Comparison of ENCODE assay signal across 1 cellular context in the genomic region with DNA sequence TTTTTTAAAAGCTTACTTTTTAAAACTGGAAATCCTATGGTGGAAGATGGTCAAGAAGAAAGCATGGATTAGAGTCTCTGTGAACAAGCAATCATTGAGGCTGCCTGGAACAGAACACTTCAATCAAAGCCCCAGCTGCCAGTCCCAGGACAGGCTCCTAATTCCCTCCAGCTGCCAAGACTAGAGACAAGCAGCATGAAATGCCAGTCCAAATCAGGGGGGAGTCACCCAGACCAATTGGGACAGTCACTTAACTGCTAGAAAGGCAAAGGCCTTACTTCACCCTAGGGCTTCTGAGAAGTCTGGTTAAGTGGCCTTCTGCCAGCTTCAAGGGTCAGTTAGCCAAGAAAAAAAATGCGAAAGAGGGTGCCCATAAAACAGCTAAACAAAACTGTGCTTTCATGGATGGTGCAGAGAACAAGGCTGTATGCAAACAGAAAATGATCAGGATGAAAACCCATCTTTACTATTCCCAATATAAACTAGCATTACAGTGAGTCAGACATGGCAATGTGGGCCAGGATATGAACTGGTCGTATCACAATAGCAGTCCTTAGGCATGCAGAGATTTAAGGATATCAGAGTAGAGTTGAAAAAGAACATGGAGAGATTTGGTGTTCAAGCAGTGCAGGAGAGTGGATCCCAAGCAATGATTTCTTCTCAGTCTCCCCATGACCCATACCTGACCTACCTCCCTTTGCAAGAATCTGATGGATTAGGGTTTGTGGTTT.
TF ChIP-seq lines count a peak whose summit lies in the region.

No MANE protein-coding gene starts in this region.

TF ChIP-seq in SK-N-SH, 30 proteins besides CTCF, POLR2A, EP300 and RAD21 (continued from another document):
- TF ChIP-seq, protein P1, sequence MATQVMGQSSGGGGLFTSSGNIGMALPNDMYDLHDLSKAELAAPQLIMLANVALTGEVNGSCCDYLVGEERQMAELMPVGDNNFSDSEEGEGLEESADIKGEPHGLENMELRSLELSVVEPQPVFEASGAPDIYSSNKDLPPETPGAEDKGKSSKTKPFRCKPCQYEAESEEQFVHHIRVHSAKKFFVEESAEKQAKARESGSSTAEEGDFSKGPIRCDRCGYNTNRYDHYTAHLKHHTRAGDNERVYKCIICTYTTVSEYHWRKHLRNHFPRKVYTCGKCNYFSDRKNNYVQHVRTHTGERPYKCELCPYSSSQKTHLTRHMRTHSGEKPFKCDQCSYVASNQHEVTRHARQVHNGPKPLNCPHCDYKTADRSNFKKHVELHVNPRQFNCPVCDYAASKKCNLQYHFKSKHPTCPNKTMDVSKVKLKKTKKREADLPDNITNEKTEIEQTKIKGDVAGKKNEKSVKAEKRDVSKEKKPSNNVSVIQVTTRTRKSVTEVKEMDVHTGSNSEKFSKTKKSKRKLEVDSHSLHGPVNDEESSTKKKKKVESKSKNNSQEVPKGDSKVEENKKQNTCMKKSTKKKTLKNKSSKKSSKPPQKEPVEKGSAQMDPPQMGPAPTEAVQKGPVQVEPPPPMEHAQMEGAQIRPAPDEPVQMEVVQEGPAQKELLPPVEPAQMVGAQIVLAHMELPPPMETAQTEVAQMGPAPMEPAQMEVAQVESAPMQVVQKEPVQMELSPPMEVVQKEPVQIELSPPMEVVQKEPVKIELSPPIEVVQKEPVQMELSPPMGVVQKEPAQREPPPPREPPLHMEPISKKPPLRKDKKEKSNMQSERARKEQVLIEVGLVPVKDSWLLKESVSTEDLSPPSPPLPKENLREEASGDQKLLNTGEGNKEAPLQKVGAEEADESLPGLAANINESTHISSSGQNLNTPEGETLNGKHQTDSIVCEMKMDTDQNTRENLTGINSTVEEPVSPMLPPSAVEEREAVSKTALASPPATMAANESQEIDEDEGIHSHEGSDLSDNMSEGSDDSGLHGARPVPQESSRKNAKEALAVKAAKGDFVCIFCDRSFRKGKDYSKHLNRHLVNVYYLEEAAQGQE (IDR thresholded peaks at IDR 0.05; ENCODE audit: low read depth, low read length): no peak
- TF ChIP-seq TEAD4 (IDR thresholded peaks at IDR 0.05; ENCODE audit: borderline replicate concordance, insufficient read depth): no peak
- no peak for TF ChIP-seq NFIC (IDR thresholded peaks at IDR 0.05; ENCODE audit: borderline replicate concordance)
- no peak for TF ChIP-seq FOSL2 (IDR thresholded peaks at IDR 0.05; ENCODE audit: borderline replicate concordance, low read depth)
- TF ChIP-seq, protein P2, sequence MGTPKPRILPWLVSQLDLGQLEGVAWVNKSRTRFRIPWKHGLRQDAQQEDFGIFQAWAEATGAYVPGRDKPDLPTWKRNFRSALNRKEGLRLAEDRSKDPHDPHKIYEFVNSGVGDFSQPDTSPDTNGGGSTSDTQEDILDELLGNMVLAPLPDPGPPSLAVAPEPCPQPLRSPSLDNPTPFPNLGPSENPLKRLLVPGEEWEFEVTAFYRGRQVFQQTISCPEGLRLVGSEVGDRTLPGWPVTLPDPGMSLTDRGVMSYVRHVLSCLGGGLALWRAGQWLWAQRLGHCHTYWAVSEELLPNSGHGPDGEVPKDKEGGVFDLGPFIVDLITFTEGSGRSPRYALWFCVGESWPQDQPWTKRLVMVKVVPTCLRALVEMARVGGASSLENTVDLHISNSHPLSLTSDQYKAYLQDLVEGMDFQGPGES (IDR thresholded peaks at IDR 0.05; ENCODE audit: low read depth, low read length): no peak
- TF ChIP-seq, protein P3, sequence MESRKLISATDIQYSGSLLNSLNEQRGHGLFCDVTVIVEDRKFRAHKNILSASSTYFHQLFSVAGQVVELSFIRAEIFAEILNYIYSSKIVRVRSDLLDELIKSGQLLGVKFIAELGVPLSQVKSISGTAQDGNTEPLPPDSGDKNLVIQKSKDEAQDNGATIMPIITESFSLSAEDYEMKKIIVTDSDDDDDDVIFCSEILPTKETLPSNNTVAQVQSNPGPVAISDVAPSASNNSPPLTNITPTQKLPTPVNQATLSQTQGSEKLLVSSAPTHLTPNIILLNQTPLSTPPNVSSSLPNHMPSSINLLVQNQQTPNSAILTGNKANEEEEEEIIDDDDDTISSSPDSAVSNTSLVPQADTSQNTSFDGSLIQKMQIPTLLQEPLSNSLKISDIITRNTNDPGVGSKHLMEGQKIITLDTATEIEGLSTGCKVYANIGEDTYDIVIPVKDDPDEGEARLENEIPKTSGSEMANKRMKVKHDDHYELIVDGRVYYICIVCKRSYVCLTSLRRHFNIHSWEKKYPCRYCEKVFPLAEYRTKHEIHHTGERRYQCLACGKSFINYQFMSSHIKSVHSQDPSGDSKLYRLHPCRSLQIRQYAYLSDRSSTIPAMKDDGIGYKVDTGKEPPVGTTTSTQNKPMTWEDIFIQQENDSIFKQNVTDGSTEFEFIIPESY (IDR thresholded peaks at IDR 0.05; ENCODE audit: borderline replicate concordance, low read depth): no peak
- no peak for TF ChIP-seq RCOR1 (IDR thresholded peaks at IDR 0.05; ENCODE audit: low read length)
- TF ChIP-seq GABPA (IDR thresholded peaks at IDR 0.05; ENCODE audit: low read depth): no peak
- TF ChIP-seq RXRA (IDR thresholded peaks at IDR 0.05; ENCODE audit: borderline replicate concordance, low read depth): no peak
- TF ChIP-seq EZH2phosphoT487 (IDR thresholded peaks at IDR 0.05; ENCODE audit: borderline replicate concordance, low read depth): no peak
- TF ChIP-seq, protein P4, sequence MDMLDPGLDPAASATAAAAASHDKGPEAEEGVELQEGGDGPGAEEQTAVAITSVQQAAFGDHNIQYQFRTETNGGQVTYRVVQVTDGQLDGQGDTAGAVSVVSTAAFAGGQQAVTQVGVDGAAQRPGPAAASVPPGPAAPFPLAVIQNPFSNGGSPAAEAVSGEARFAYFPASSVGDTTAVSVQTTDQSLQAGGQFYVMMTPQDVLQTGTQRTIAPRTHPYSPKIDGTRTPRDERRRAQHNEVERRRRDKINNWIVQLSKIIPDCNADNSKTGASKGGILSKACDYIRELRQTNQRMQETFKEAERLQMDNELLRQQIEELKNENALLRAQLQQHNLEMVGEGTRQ (IDR thresholded peaks at IDR 0.05; ENCODE audit: borderline replicate concordance, low read depth, low read length): no peak
- TF ChIP-seq FOXJ3 (CRISPR knock-in tag; IDR thresholded peaks at IDR 0.05): no peak
- TF ChIP-seq, protein P5, sequence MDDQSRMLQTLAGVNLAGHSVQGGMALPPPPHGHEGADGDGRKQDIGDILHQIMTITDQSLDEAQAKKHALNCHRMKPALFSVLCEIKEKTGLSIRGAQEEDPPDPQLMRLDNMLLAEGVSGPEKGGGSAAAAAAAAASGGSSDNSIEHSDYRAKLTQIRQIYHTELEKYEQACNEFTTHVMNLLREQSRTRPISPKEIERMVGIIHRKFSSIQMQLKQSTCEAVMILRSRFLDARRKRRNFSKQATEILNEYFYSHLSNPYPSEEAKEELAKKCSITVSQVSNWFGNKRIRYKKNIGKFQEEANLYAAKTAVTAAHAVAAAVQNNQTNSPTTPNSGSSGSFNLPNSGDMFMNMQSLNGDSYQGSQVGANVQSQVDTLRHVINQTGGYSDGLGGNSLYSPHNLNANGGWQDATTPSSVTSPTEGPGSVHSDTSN (IDR thresholded peaks at IDR 0.05): no peak
TF ChIP-seq in SK-N-SH: peak in this region for 0.
